ENCODE assay signal across 1 cellular context in the genomic region with DNA sequence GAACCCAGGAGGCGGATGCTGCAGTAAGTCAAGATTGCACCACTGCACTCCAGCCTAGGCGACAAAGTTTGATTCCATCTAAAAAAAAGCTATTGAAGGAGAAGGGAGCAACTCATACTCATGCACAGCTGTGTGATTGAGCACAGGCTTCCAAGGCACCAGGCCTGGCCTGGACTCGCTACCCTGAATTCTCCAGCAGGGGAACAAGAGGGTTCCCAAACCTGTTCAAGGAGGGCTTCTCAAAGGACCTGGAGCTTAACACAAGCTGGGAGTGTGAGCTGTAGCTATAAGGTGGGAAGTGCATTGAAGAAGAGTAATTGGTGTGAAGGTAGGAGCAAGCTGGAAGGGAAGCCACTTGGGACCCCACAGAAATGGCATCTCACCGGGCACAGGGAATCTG.
TF ChIP-seq lines count a peak whose summit lies in the region.

No MANE protein-coding gene starts in this region.

TF ChIP-seq in GM23338, 12 proteins besides CTCF, POLR2A, EP300 and RAD21 (continued from another document):
- TF ChIP-seq, protein P1, sequence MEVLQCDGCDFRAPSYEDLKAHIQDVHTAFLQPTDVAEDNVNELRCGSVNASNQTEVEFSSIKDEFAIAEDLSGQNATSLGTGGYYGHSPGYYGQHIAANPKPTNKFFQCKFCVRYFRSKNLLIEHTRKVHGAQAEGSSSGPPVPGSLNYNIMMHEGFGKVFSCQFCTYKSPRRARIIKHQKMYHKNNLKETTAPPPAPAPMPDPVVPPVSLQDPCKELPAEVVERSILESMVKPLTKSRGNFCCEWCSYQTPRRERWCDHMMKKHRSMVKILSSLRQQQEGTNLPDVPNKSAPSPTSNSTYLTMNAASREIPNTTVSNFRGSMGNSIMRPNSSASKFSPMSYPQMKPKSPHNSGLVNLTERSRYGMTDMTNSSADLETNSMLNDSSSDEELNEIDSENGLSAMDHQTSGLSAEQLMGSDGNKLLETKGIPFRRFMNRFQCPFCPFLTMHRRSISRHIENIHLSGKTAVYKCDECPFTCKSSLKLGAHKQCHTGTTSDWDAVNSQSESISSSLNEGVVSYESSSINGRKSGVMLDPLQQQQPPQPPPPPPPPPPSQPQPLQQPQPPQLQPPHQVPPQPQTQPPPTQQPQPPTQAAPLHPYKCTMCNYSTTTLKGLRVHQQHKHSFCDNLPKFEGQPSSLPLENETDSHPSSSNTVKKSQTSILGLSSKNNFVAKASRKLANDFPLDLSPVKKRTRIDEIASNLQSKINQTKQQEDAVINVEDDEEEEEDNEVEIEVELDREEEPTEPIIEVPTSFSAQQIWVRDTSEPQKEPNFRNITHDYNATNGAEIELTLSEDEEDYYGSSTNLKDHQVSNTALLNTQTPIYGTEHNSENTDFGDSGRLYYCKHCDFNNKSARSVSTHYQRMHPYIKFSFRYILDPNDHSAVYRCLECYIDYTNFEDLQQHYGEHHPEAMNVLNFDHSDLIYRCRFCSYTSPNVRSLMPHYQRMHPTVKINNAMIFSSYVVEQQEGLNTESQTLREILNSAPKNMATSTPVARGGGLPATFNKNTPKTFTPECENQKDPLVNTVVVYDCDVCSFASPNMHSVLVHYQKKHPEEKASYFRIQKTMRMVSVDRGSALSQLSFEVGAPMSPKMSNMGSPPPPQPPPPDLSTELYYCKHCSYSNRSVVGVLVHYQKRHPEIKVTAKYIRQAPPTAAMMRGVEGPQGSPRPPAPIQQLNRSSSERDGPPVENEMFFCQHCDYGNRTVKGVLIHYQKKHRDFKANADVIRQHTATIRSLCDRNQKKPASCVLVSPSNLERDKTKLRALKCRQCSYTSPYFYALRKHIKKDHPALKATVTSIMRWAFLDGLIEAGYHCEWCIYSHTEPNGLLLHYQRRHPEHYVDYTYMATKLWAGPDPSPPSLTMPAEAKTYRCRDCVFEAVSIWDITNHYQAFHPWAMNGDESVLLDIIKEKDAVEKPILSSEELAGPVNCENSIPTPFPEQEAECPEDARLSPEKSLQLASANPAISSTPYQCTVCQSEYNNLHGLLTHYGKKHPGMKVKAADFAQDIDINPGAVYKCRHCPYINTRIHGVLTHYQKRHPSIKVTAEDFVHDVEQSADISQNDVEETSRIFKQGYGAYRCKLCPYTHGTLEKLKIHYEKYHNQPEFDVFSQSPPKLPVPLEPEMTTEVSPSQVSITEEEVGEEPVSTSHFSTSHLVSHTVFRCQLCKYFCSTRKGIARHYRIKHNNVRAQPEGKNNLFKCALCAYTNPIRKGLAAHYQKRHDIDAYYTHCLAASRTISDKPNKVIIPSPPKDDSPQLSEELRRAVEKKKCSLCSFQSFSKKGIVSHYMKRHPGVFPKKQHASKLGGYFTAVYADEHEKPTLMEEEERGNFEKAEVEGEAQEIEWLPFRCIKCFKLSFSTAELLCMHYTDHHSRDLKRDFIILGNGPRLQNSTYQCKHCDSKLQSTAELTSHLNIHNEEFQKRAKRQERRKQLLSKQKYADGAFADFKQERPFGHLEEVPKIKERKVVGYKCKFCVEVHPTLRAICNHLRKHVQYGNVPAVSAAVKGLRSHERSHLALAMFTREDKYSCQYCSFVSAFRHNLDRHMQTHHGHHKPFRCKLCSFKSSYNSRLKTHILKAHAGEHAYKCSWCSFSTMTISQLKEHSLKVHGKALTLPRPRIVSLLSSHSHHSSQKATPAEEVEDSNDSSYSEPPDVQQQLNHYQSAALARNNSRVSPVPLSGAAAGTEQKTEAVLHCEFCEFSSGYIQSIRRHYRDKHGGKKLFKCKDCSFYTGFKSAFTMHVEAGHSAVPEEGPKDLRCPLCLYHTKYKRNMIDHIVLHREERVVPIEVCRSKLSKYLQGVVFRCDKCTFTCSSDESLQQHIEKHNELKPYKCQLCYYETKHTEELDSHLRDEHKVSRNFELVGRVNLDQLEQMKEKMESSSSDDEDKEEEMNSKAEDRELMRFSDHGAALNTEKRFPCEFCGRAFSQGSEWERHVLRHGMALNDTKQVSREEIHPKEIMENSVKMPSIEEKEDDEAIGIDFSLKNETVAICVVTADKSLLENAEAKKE (CRISPR knock-in tag; IDR thresholded peaks at IDR 0.05), result no peak
- TF ChIP-seq, protein P2, sequence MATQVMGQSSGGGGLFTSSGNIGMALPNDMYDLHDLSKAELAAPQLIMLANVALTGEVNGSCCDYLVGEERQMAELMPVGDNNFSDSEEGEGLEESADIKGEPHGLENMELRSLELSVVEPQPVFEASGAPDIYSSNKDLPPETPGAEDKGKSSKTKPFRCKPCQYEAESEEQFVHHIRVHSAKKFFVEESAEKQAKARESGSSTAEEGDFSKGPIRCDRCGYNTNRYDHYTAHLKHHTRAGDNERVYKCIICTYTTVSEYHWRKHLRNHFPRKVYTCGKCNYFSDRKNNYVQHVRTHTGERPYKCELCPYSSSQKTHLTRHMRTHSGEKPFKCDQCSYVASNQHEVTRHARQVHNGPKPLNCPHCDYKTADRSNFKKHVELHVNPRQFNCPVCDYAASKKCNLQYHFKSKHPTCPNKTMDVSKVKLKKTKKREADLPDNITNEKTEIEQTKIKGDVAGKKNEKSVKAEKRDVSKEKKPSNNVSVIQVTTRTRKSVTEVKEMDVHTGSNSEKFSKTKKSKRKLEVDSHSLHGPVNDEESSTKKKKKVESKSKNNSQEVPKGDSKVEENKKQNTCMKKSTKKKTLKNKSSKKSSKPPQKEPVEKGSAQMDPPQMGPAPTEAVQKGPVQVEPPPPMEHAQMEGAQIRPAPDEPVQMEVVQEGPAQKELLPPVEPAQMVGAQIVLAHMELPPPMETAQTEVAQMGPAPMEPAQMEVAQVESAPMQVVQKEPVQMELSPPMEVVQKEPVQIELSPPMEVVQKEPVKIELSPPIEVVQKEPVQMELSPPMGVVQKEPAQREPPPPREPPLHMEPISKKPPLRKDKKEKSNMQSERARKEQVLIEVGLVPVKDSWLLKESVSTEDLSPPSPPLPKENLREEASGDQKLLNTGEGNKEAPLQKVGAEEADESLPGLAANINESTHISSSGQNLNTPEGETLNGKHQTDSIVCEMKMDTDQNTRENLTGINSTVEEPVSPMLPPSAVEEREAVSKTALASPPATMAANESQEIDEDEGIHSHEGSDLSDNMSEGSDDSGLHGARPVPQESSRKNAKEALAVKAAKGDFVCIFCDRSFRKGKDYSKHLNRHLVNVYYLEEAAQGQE (IDR thresholded peaks at IDR 0.05; ENCODE audit: unreplicated experiment), result no peak
